ENCODE assay signal across 14 cellular contexts in the genomic region with DNA sequence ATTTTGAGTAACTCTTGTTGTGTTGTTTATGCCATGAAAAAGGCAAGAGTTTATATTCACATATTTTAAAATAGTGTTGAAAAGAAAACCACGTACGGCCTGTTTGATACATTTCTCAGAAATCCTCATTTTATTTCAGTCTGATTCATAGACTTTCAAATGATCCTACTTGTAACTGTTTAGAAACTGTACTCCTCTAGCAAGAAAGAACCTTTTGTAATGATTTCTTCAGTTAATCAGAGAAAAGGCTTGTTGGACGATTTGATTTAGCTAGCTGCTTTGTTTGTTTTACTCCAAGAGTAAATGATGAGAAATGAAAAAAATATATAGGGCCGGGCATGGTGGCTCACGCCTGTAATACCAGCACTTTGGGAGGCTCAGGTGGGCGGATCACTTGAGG. TPM values are rescaled to one million over a fixed set of nuclear protein-coding genes. Genes with fewer than 3 reads are reported as not detected.
DNase-seq lines count a peak whose midpoint lies in the region; ATAC-seq and TF ChIP-seq lines count a peak whose summit lies in the region.
"Had no signal": no experiment of that assay in that cellular context is flagged by ENCODE, and none has a peak within 500 bp of the region (broad histone marks: within the 10 kb centered on the region; RNA-seq: fewer than 3 reads in every experiment).

No MANE protein-coding gene starts in this region.

- H3K27ac Mint-ChIP-seq in activated T-cell treated with anti-CD3 and anti-CD28 coated beads, Interleukin-2, amount 50 U/mL, for 72 hours = peak overlapping the region; percentile 38
- peak overlapping the region; percentile 46 for H3K27ac Mint-ChIP-seq in activated T-helper 2 cell treated with anti-CD3 and anti-CD28 coated beads, Interferon-gamma antibody, Interleukin-2, Interleukin-4, amounts not matched to agents 10 μg/mL and 5 μg/mL and 100 μg/mL, durations not matched to agents 14 hours and 24 hours and 36 hours
- H3K27ac Mint-ChIP-seq in progenitor cell of endocrine pancreas = peak overlapping the region; percentile 59
- H3K27ac Mint-ChIP-seq: CD8-positive, alpha-beta T cell had no signal

- DNase-seq in activated T-cell treated with anti-CD3 and anti-CD28 coated beads, Interleukin-2, amount 50 U/mL, for 72 hours = no peak
- DNase-seq in activated T-cell treated with anti-CD3 and anti-CD28 coated beads for 4 hours = no peak
- DNase-seq in activated T-helper 2 cell treated with anti-CD3 and anti-CD28 coated beads, Interferon-gamma antibody, Interleukin-2, Interleukin-4, amounts not matched to agents 10 μg/mL and 5 μg/mL and 100 μg/mL, durations not matched to agents 14 hours and 24 hours and 36 hours (ENCODE audit: low spot score) = no peak
- no peak for DNase-seq in progenitor cell of endocrine pancreas (ENCODE audit: low spot score, unreplicated experiment)
- DNase-seq in NCI-H2081 treated with DMSO at 0.1 percent for 48 hours (lab: John Stamatoyannopoulos, UW) = no peak
- DNase-seq: Caco-2; CD8-positive, alpha-beta T cell; DND-41; GDM1; GM23248 had no signal

- TF ChIP-seq CTCF in progenitor cell of endocrine pancreas (IDR thresholded peaks at IDR 0.05; ENCODE audit: unreplicated experiment) = no peak

- H3K9me3 Mint-ChIP-seq in activated T-cell treated with anti-CD3 and anti-CD28 coated beads, Interleukin-2, amount 50 U/mL, for 72 hours = no peaks in the 10 kb centered on the region
- no peaks in the 10 kb centered on the region for H3K9me3 Mint-ChIP-seq in activated T-helper 2 cell treated with anti-CD3 and anti-CD28 coated beads, Interferon-gamma antibody, Interleukin-2, Interleukin-4, amounts not matched to agents 10 μg/mL and 5 μg/mL and 100 μg/mL, durations not matched to agents 14 hours and 24 hours and 36 hours
- H3K9me3 Mint-ChIP-seq in progenitor cell of endocrine pancreas (ENCODE audit: low read depth) = no peaks in the 10 kb centered on the region
- H3K9me3 Mint-ChIP-seq: CD14-positive monocyte; CD8-positive, alpha-beta T cell had no signal

- H3K4me3 Mint-ChIP-seq in activated T-cell treated with anti-CD3 and anti-CD28 coated beads, Interleukin-2, amount 50 U/mL, for 72 hours = peak overlapping the region in 1 of 2 donors; percentile 34
- H3K4me3 Mint-ChIP-seq in activated T-helper 2 cell treated with anti-CD3 and anti-CD28 coated beads, Interferon-gamma antibody, Interleukin-2, Interleukin-4, amounts not matched to agents 10 μg/mL and 5 μg/mL and 100 μg/mL, durations not matched to agents 14 hours and 24 hours and 36 hours (ENCODE audit: low read depth) = no peak overlapping the region
- no peak overlapping the region for H3K4me3 Mint-ChIP-seq in progenitor cell of endocrine pancreas (ENCODE audit: low read depth)
- H3K4me3 Mint-ChIP-seq: CD14-positive monocyte; CD8-positive, alpha-beta T cell had no signal

- peaks cover 0 to 1% of the 10 kb centered on the region in 2 donors for H3K36me3 Mint-ChIP-seq in activated T-cell treated with anti-CD3 and anti-CD28 coated beads, Interleukin-2, amount 50 U/mL, for 72 hours (ENCODE audit: insufficient read depth in 2 of 2)
- H3K36me3 Mint-ChIP-seq in activated T-helper 2 cell treated with anti-CD3 and anti-CD28 coated beads, Interferon-gamma antibody, Interleukin-2, Interleukin-4, amounts not matched to agents 10 μg/mL and 5 μg/mL and 100 μg/mL, durations not matched to agents 14 hours and 24 hours and 36 hours (ENCODE audit: low read depth) = peaks cover 16% of the 10 kb centered on the region
- H3K36me3 Mint-ChIP-seq in progenitor cell of endocrine pancreas (ENCODE audit: insufficient read depth) = no peaks in the 10 kb centered on the region

- intact Hi-C loops in activated T-helper 2 cell treated with anti-CD3 and anti-CD28 coated beads, Interferon-gamma antibody, Interleukin-2, Interleukin-4, amounts not matched to agents 10 μg/mL and 5 μg/mL and 100 μg/mL, durations not matched to agents 14 hours and 24 hours and 36 hours (cut with micrococcal nuclease) = no loop called here

- H3K4me1 Mint-ChIP-seq in activated T-cell treated with anti-CD3 and anti-CD28 coated beads, Interleukin-2, amount 50 U/mL, for 72 hours (ENCODE audit: low read depth) = peaks cover 32% of the 10 kb centered on the region
- peaks cover 19% of the 10 kb centered on the region for H3K4me1 Mint-ChIP-seq in activated T-helper 2 cell treated with anti-CD3 and anti-CD28 coated beads, Interferon-gamma antibody, Interleukin-2, Interleukin-4, amounts not matched to agents 10 μg/mL and 5 μg/mL and 100 μg/mL, durations not matched to agents 14 hours and 24 hours and 36 hours (ENCODE audit: low read depth)
- peaks cover 10% of the 10 kb centered on the region for H3K4me1 Mint-ChIP-seq in progenitor cell of endocrine pancreas (ENCODE audit: low read depth)
- H3K4me1 Mint-ChIP-seq: CD14-positive monocyte had no signal

- ATAC-seq in activated T-cell treated with anti-CD3 and anti-CD28 coated beads, Interleukin-2, amount 50 U/mL, for 72 hours (replicated peaks in 1 of 2) = no peak
- ATAC-seq in GM18498 (IDR thresholded peaks at IDR 0.05; ENCODE audit: unreplicated experiment) = no peak
- ATAC-seq: A549; CD8-positive, alpha-beta T cell; HCT116 had no signal

- no peaks in the 10 kb centered on the region for H3K27me3 Mint-ChIP-seq in activated T-cell treated with anti-CD3 and anti-CD28 coated beads, Interleukin-2, amount 50 U/mL, for 72 hours (ENCODE audit: low read depth)
- H3K27me3 Mint-ChIP-seq in activated T-helper 2 cell treated with anti-CD3 and anti-CD28 coated beads, Interferon-gamma antibody, Interleukin-2, Interleukin-4, amounts not matched to agents 10 μg/mL and 5 μg/mL and 100 μg/mL, durations not matched to agents 14 hours and 24 hours and 36 hours (ENCODE audit: low read depth) = no peaks in the 10 kb centered on the region
- H3K27me3 Mint-ChIP-seq in progenitor cell of endocrine pancreas = no peaks in the 10 kb centered on the region

RNA-seq across cellular contexts. Expression of gene FBXO34, which starts 17.2 kb away (rescaled TPM):
- total RNA-seq in activated T-cell treated with anti-CD3 and anti-CD28 coated beads, Interleukin-2, amount 50 U/mL, for 72 hours = 10 to 100 TPM; 28.8 to 29.9 TPM
- total RNA-seq in activated T-helper 2 cell treated with anti-CD3 and anti-CD28 coated beads, Interferon-gamma antibody, Interleukin-2, Interleukin-4, amounts not matched to agents 10 μg/mL and 5 μg/mL and 100 μg/mL, durations not matched to agents 14 hours and 24 hours and 36 hours = 19.7 and 23.0 TPM in 2 replicates
- total RNA-seq in progenitor cell of endocrine pancreas = 32.1 and 32.4 TPM in 2 replicates
